ENCODE assay signal across 18 cellular contexts in genomic region chr18:32624182-32624723, GRCh38.
DNase-seq lines count a peak whose midpoint lies in the region; ATAC-seq and TF ChIP-seq lines count a peak whose summit lies in the region.
"Had no signal": no experiment of that assay in that cellular context is flagged by ENCODE, and none has a peak within 500 bp of the region (broad histone marks: within the 10 kb centered on the region; RNA-seq: fewer than 3 reads in every experiment).

No MANE protein-coding gene starts in this region.

- DNase-seq in COLO829 (ENCODE audit: low spot score) (peak; percentile 17), mammary epithelial cell (peak; percentile 7), iPS-NIHi11 (ENCODE audit: low spot score) (peak; percentile 16), NCI-H1048 (lab: John Stamatoyannopoulos, UW) (no peak), cardiac septum (ENCODE audit: low spot score) (no peak)
- DNase-seq: DMS79 treated with DMSO at 0.1 percent for 48 hours; GOT3; HCEC 1CT; KG1; MV-4-11; NCI-H1694 treated with DMSO at 0.1 percent for 48 hours; NCI-H2227 treated with DMSO at 0.1 percent for 48 hours; NCI-H510A; NK-92 treated with Interleukin-12 subunit alpha and Interleukin-12 subunit beta, amount 100 ng/mL, for 24 hours had no signal

- no peaks in the 10 kb centered on the region for H4K20me1 ChIP-seq in mammary epithelial cell (ENCODE audit: insufficient read depth, low read length)

- no TSS peak for BruUV-seq in mammary epithelial cell (replicated peaks; lab: Mats Ljungman, UMichigan)

- CTCF ChIA-PET in HEK293 (lab: Yijun Ruan, JAX): interaction anchor here (0.7 kb wide), 1 partner anchor 26 kb away, joined by 3 read pairs; no protein-coding TSS in a partner anchor
- CTCF ChIA-PET in mammary epithelial cell (lab: Charles Lee; ENCODE audit: low non-redundant PET): no interaction called here

- H3K27ac ChIP-seq in HEK293 (ENCODE audit: extremely low read depth, low read depth, low read length) (no peak overlapping the region), mammary epithelial cell (ENCODE audit: insufficient read depth, low read depth, low read length) (no peak overlapping the region)
- H3K27ac ChIP-seq: A549 had no signal

- H3K4me1 ChIP-seq in HEK293 (ENCODE audit: control insufficient read depth, insufficient read depth, low read length) (no peaks in the 10 kb centered on the region), mammary epithelial cell (ENCODE audit: insufficient read depth, low read length) (no peaks in the 10 kb centered on the region)
- H3K4me1 ChIP-seq: A549 had no signal

- no peaks in the 10 kb centered on the region for H3K79me2 ChIP-seq in mammary epithelial cell (ENCODE audit: insufficient read depth, low read length)

- intact Hi-C loops in mammary epithelial cell (cut with micrococcal nuclease) (no loop called here), cardiac septum (cut with DNase I) (no loop called here)

- H3K9me3 ChIP-seq in HEK293 (ENCODE audit: control insufficient read depth, insufficient read depth, low read depth, low read length) (no peaks in the 10 kb centered on the region), mammary epithelial cell (replicated peaks; ENCODE audit: insufficient read depth, low read length) (no peaks in the 10 kb centered on the region)
- H3K9me3 ChIP-seq: A549 had no signal

- no peak for TF ChIP-seq CTCF in HEK293 (tag by site-specific recombination; IDR thresholded peaks at IDR 0.05)
- TF ChIP-seq CTCF in mammary epithelial cell (conservative IDR thresholded peaks at IDR 0.05 in 1 of 2, IDR thresholded peaks at IDR 0.05 in 1 of 2; ENCODE audit: extremely low read depth in 1 of 2, insufficient read depth in 1 of 2, low read depth in 1 of 2, low read length in 2 of 2): no peak

- H3K36me3 ChIP-seq in HEK293 (ENCODE audit: control insufficient read depth in 2 of 2, insufficient read depth in 1 of 2, low read length in 2 of 2): no peaks in the 10 kb centered on the region
- no peaks in the 10 kb centered on the region for H3K36me3 ChIP-seq in mammary epithelial cell (ENCODE audit: insufficient read depth, low read length)

- in situ Hi-C loops in mammary epithelial cell (cut with MboI; ENCODE audit: low sequenced_read_pairs in 2 of 2): no loop called here

- H2AFZ ChIP-seq in mammary epithelial cell (ENCODE audit: low read depth, low read length): no peak overlapping the region

- no peak for ATAC-seq in GM18873 (IDR thresholded peaks at IDR 0.05; ENCODE audit: low FRiP score, unreplicated experiment)
- no peak for ATAC-seq in HG03039 (IDR thresholded peaks at IDR 0.05; ENCODE audit: unreplicated experiment)
- ATAC-seq: A549 had no signal

- H3K9ac ChIP-seq in mammary epithelial cell (ENCODE audit: insufficient read depth, low read length): no peak overlapping the region

- H3K27me3 ChIP-seq in mammary epithelial cell (ENCODE audit: insufficient read depth, low read length): peaks cover 2% of the 10 kb centered on the region

- H3K4me3 ChIP-seq in HEK293 (ENCODE audit: low read depth, low read length): no peak overlapping the region
- H3K4me3 ChIP-seq in mammary epithelial cell (replicated peaks in 1 of 3; ENCODE audit: insufficient read depth in 1 of 3, low read depth in 2 of 3, low read length in 3 of 3): no peak overlapping the region
- H3K4me3 ChIP-seq: A549 had no signal

- POLR2A ChIA-PET in HEK293 (lab: Yijun Ruan, JAX): no interaction called here

- dilution Hi-C loops in mammary epithelial cell (cut with HindIII; ENCODE audit: low sequenced_read_pairs): no loop called here

- WGBS in mammary epithelial cell (ENCODE audit: low coverage, missing lambda C conversion rate): 0% methylated on average over 3 of the region's 3 CpGs

- no peak overlapping the region for H3K4me2 ChIP-seq in mammary epithelial cell (ENCODE audit: insufficient read depth, low read depth, low read length)
- H3K4me2 ChIP-seq: A549 had no signal

TF ChIP-seq in HEK293, 187 proteins besides CTCF, POLR2A, EP300 and RAD21:
- 0 out of 2 replicates have a peak, but pooled peaks have one; percentile 59 for TF ChIP-seq TRIM28 (IDR thresholded peaks at IDR 0.05; ENCODE audit: borderline replicate concordance, low read length)
- TF ChIP-seq ZNF18 (tag by site-specific recombination; IDR thresholded peaks at IDR 0.05): no peak

Comparison
In these comparisons a context has a peak if more than half of its experiments do, and no peak if none do; other contexts are left out.
1. DNase-seq: peak in COLO829 (single experiment), mammary epithelial cell (single experiment) and iPS-NIHi11 (single experiment); none in NCI-H1048 (single experiment) and cardiac septum (single experiment).